ENCODE assay signal across 1 cellular context in genomic region chr7:16652255-16652583, GRCh38.
TF ChIP-seq lines count a peak whose summit lies in the region.

No MANE protein-coding gene starts in this region.

TF ChIP-seq in endothelial cell of umbilical vein, 7 proteins besides CTCF, POLR2A, EP300 and RAD21:
- TF ChIP-seq FOS (IDR thresholded peaks at IDR 0.05; ENCODE audit: borderline replicate concordance, insufficient read depth, low read length), result no peak
